ENCODE assay signal across 21 cellular contexts in the genomic region with DNA sequence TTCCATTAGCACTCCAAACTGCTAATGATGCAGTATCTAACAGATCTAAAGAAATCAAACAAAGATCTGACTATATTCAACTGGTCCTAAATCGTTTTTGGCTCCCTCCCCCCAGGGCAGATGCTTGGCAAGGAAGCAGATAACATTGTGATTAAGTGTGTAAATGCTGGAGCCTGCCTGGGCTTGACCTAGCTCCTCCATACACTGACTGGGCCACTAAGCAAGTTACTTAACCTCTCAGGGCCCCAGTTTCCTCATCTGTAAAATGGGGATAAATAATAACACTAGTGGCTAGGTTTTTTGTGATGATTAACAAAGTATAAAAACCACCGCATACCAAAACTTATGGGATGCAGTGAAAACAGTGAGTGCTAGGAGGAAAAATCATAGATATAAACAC.
"Had no signal": no experiment of that assay in that cellular context is flagged by ENCODE, and none has a peak within 500 bp of the region (broad histone marks: within the 10 kb centered on the region; RNA-seq: fewer than 3 reads in every experiment).

No MANE protein-coding gene starts in this region.

- DNase-seq: activated B cell treated with CpG ODN at 0.5 μM for 24 hours; activated CD4-positive, alpha-beta memory T cell treated with anti-CD3 and anti-CD28 coated beads for 36 hours; activated CD4-positive, alpha-beta T cell treated with anti-CD3 and anti-CD28 coated beads for 4 hours; activated effector memory CD4-positive, alpha-beta T cell treated with Interleukin-2 at 50 U/mL for 16 hours; activated naive CD4-positive, alpha-beta T cell treated with anti-CD3 and anti-CD28 coated beads, Interleukin-2, amount 50 U/mL, for 16 hours; activated T-cell treated with anti-CD3 and anti-CD28 coated beads, Interleukin-2, amount 50 U/mL, for 1 hour; aorta; brain microvascular endothelial cell; cortex of kidney; naive thymus-derived CD8-positive, alpha-beta T cell; ovary; psoas muscle; right cardiac atrium; small intestine; stimulated activated CD4-positive, alpha-beta T cell treated with anti-CD3 and anti-CD28 coated beads, Interleukin-15, amount 100 ng/mL, for 24 hours; stimulated activated CD4-positive, alpha-beta T cell treated with anti-CD3 and anti-CD28 coated beads, Interleukin-4, amount 100 ng/mL, for 1 hour; stomach; trophoblast cell had no signal

- H3K4me3 ChIP-seq: ovary, psoas muscle, stomach, vagina had no signal

- H3K27me3 ChIP-seq: brain microvascular endothelial cell, ovary, stomach, vagina had no signal

- H3K9me3 Mint-ChIP-seq: activated B cell treated with CpG ODN at 0.5 μM for 24 hours; activated CD4-positive, alpha-beta memory T cell treated with anti-CD3 and anti-CD28 coated beads for 36 hours had no signal

- ATAC-seq: naive thymus-derived CD8-positive, alpha-beta T cell; psoas muscle; right cardiac atrium had no signal

- H3K4me1 ChIP-seq: psoas muscle, stomach, vagina had no signal

- H3K9me3 ChIP-seq: ovary, psoas muscle, stomach, vagina had no signal

- H3K4me3 Mint-ChIP-seq: activated B cell treated with CpG ODN at 0.5 μM for 24 hours; activated CD4-positive, alpha-beta memory T cell treated with anti-CD3 and anti-CD28 coated beads for 36 hours; naive thymus-derived CD8-positive, alpha-beta T cell had no signal

- FAIRE-seq: endometrium, small intestine, TTC549 had no signal

- H3K36me3 Mint-ChIP-seq: activated CD4-positive, alpha-beta memory T cell treated with anti-CD3 and anti-CD28 coated beads for 36 hours; naive thymus-derived CD8-positive, alpha-beta T cell had no signal

- H3K27ac ChIP-seq: brain microvascular endothelial cell, ovary, psoas muscle, stomach, vagina had no signal

- H3K36me3 ChIP-seq: brain microvascular endothelial cell, ovary, stomach, vagina had no signal

- H3K27ac Mint-ChIP-seq: activated B cell treated with CpG ODN at 0.5 μM for 24 hours; activated CD4-positive, alpha-beta memory T cell treated with anti-CD3 and anti-CD28 coated beads for 36 hours; naive thymus-derived CD8-positive, alpha-beta T cell had no signal

- H3K4me1 Mint-ChIP-seq: activated B cell treated with CpG ODN at 0.5 μM for 24 hours; naive thymus-derived CD8-positive, alpha-beta T cell had no signal
